In genomic region chr10:33193057-33193866, GRCh38 we compare ENCODE assay signal across 8 cellular contexts.
DNase-seq lines count a peak whose midpoint lies in the region; ATAC-seq and TF ChIP-seq lines count a peak whose summit lies in the region.

No MANE protein-coding gene starts in this region.

- peak overlapping the region; percentile 14 to 83 (median 33) for H3K27ac ChIP-seq in right lobe of liver

- ATAC-seq in GM18502 (IDR thresholded peaks at IDR 0.05; ENCODE audit: poor library complexity, unreplicated experiment) (peak; percentile 94), HG03039 (IDR thresholded peaks at IDR 0.05; ENCODE audit: unreplicated experiment) (peak; percentile 92), right lobe of liver (peak; percentile 64 to 82 (median 72))

- no peaks in the 10 kb centered on the region for H3K9me3 Mint-ChIP-seq in activated CD4-positive, alpha-beta T cell treated with anti-CD3 and anti-CD28 coated beads, Interleukin-2, amount 10 ng/mL, durations not matched to agents 24 days and 14 days

- H3K36me3 ChIP-seq in right lobe of liver, result no peaks in the 10 kb centered on the region

- WGBS in right lobe of liver (ENCODE audit: insufficient coverage, low coverage, low lambda C conversion rate, missing lambda C conversion rate), result 15% methylated on average over 13 of the region's 13 CpGs

- H3K4me3 ChIP-seq in right lobe of liver, result peak overlapping the region in 1 of 3 donors; percentile 13

- intact Hi-C loops in activated CD4-positive, alpha-beta T cell treated with anti-CD3 and anti-CD28 coated beads, Interleukin-2, amount 10 ng/mL, durations not matched to agents 24 days and 14 days (cut with micrococcal nuclease), result loop anchor here (1.0 to 2.0 kb wide), 3 partner anchors 52 to 1444 kb away; no protein-coding TSS in a partner anchor
- intact Hi-C loops in right lobe of liver (cut with DNase I), result loop anchor here in 1 of 2 donors (10.0 kb wide), 1 partner anchor 142 kb away; the partner anchor contains the start of gene NRP1

- no peaks in the 10 kb centered on the region for H3K27me3 ChIP-seq in right lobe of liver

- H3K4me3 Mint-ChIP-seq in activated CD4-positive, alpha-beta T cell treated with anti-CD3 and anti-CD28 coated beads, Interleukin-2, amount 10 ng/mL, durations not matched to agents 24 days and 14 days, result no peak overlapping the region

- DNase-seq in 8988T (peak; percentile 39), NCI-H345 (lab: John Stamatoyannopoulos, UW) (peak; percentile 33), dermis blood vessel endothelial cell (peak; percentile 94), right lobe of liver (peak; percentile 78 to 84 (median 83))
- peak; percentile 90 for DNase-seq in activated CD4-positive, alpha-beta T cell treated with anti-CD3 and anti-CD28 coated beads, Interleukin-2, amount 10 ng/mL, durations not matched to agents 24 days and 14 days
- peak; percentile 52 to 54 (median 54) for DNase-seq in stimulated activated CD4-positive, alpha-beta T cell treated with anti-CD3 and anti-CD28 coated beads, TNF-alpha, amount 100 ng/mL, for 1 hour (ENCODE audit: low read depth in 3 of 3, low spot score in 1 of 3)

- peak; percentile 71 to 90 (median 82) for TF ChIP-seq CTCF in right lobe of liver (IDR thresholded peaks at IDR 0.05)

- peaks cover 0 to 45% (median 21%) of the 10 kb centered on the region in 4 donors for H3K4me1 ChIP-seq in right lobe of liver

- no peaks in the 10 kb centered on the region for H3K4me1 Mint-ChIP-seq in activated CD4-positive, alpha-beta T cell treated with anti-CD3 and anti-CD28 coated beads, Interleukin-2, amount 10 ng/mL, durations not matched to agents 24 days and 14 days

- H3K36me3 Mint-ChIP-seq in activated CD4-positive, alpha-beta T cell treated with anti-CD3 and anti-CD28 coated beads, Interleukin-2, amount 10 ng/mL, durations not matched to agents 24 days and 14 days (ENCODE audit: low read depth), result no peaks in the 10 kb centered on the region

- TF ChIP-seq POLR2A in right lobe of liver (IDR thresholded peaks at IDR 0.05), result no peak

- no peak overlapping the region for H3K27ac Mint-ChIP-seq in activated CD4-positive, alpha-beta T cell treated with anti-CD3 and anti-CD28 coated beads, Interleukin-2, amount 10 ng/mL, durations not matched to agents 24 days and 14 days

- H3K27me3 Mint-ChIP-seq in activated CD4-positive, alpha-beta T cell treated with anti-CD3 and anti-CD28 coated beads, Interleukin-2, amount 10 ng/mL, durations not matched to agents 24 days and 14 days, result peaks cover 45% of the 10 kb centered on the region

- H3K9me3 ChIP-seq in right lobe of liver, result no peaks in the 10 kb centered on the region

Comparison
In these comparisons a context has a peak if more than half of its experiments do, and no peak if none do; other contexts are left out.
1. DNase-seq: peak in every context shown above with its lines; median percentile 94 in dermis blood vessel endothelial cell; 90 in activated CD4-positive, alpha-beta T cell treated with anti-CD3 and anti-CD28 coated beads, Interleukin-2, amount 10 ng/mL, durations not matched to agents 24 days and 14 days; 83 in right lobe of liver; 54 in stimulated activated CD4-positive, alpha-beta T cell treated with anti-CD3 and anti-CD28 coated beads, TNF-alpha, amount 100 ng/mL, for 1 hour; 39 in 8988T; 33 in NCI-H345.